1 cellular context compared by ENCODE assay signal in the genomic region with DNA sequence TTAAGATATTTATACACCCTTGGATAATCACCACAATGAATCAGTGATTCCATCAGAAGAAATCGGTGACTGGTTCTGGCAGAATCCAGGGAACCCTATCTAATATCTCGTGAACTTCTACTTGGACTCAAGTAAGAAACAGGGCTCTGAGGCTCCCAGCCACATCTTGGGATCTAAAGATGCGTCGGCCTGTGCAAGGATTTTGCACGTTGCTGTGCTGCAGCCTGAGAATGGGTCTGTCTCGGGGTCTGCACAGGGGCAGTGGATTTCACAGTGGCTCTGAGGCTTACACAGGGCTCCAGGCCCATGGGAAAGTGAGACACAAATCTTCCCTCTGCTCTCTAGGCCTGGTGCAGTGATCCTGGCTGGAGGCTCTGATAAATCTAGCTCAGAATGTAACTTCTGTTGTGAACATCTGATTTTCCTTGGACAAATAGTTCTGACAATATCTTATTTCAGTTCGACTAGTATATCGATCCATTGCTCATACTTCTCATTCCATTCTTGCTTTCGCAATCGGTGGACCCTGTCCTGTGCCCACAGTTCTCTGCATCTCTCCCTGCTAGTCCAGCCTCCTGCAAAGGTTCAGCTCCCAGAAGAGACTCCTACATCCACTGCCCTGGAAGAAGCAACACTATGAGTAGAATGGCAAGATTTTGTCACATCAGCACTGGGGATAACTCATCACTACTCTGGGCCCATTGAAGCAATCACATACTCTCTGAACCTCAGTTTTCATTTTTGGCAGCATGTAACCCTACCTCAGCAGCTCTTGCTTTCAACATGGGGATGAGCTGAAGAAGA.
TF ChIP-seq lines count a peak whose summit lies in the region.

No MANE protein-coding gene starts in this region.

TF ChIP-seq in HepG2, 621 proteins besides CTCF, POLR2A, EP300 and RAD21 (continued from another document and continues in another):
- peak; percentile 26; the same call in 1 of the 2 replicates for TF ChIP-seq SOX13 (IDR thresholded peaks at IDR 0.05)
- TF ChIP-seq SOX13 (CRISPR knock-in tag; conservative IDR thresholded peaks at IDR 0.05 in 1 of 2, IDR thresholded peaks at IDR 0.05 in 1 of 2), result peak in 1 of 2 experiments; percentile 77; a peak in 2 of 4 replicates
- TF ChIP-seq IKZF4 (CRISPR knock-in tag; IDR thresholded peaks at IDR 0.05; ENCODE audit: borderline replicate concordance, low read depth, not compliant biosample characterization), result no peak
- TF ChIP-seq ZKSCAN8 (CRISPR knock-in tag; IDR thresholded peaks at IDR 0.05; ENCODE audit: borderline replicate concordance), result no peak
- TF ChIP-seq PCBP2 (optimal IDR thresholded peaks at IDR 0.05; ENCODE audit: low read depth, low read length, poor library complexity, severe bottlenecking), result no peak
- no peak for TF ChIP-seq ARHGAP35 (CRISPR knock-in tag; IDR thresholded peaks at IDR 0.05; ENCODE audit: borderline replicate concordance)
- TF ChIP-seq KDM6A (CRISPR knock-in tag; IDR thresholded peaks at IDR 0.05; ENCODE audit: low read depth), result peak; percentile 63
- TF ChIP-seq ZNF3 (CRISPR knock-in tag; IDR thresholded peaks at IDR 0.05), result no peak
- TF ChIP-seq TARDBP (CRISPR knock-in tag; IDR thresholded peaks at IDR 0.05), result peak; percentile 94; the same call in 1 of the 2 replicates
- no peak for TF ChIP-seq ZNF713 (CRISPR knock-in tag; IDR thresholded peaks at IDR 0.05)
- TF ChIP-seq, protein P1, sequence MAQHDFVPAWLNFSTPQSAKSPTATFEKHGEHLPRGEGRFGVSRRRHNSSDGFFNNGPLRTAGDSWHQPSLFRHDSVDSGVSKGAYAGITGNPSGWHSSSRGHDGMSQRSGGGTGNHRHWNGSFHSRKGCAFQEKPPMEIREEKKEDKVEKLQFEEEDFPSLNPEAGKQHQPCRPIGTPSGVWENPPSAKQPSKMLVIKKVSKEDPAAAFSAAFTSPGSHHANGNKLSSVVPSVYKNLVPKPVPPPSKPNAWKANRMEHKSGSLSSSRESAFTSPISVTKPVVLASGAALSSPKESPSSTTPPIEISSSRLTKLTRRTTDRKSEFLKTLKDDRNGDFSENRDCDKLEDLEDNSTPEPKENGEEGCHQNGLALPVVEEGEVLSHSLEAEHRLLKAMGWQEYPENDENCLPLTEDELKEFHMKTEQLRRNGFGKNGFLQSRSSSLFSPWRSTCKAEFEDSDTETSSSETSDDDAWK (CRISPR knock-in tag; IDR thresholded peaks at IDR 0.05), result no peak
- no peak for TF ChIP-seq ADNP (CRISPR knock-in tag; IDR thresholded peaks at IDR 0.05)
- TF ChIP-seq CCAR2 (optimal IDR thresholded peaks at IDR 0.05; ENCODE audit: low read depth, low read length), result no peak
- TF ChIP-seq, protein P2, sequence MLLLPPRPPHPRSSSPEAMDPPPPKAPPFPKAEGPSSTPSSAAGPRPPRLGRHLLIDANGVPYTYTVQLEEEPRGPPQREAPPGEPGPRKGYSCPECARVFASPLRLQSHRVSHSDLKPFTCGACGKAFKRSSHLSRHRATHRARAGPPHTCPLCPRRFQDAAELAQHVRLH (CRISPR knock-in tag; IDR thresholded peaks at IDR 0.05; ENCODE audit: borderline replicate concordance, low read depth), result no peak
- TF ChIP-seq, protein P3, sequence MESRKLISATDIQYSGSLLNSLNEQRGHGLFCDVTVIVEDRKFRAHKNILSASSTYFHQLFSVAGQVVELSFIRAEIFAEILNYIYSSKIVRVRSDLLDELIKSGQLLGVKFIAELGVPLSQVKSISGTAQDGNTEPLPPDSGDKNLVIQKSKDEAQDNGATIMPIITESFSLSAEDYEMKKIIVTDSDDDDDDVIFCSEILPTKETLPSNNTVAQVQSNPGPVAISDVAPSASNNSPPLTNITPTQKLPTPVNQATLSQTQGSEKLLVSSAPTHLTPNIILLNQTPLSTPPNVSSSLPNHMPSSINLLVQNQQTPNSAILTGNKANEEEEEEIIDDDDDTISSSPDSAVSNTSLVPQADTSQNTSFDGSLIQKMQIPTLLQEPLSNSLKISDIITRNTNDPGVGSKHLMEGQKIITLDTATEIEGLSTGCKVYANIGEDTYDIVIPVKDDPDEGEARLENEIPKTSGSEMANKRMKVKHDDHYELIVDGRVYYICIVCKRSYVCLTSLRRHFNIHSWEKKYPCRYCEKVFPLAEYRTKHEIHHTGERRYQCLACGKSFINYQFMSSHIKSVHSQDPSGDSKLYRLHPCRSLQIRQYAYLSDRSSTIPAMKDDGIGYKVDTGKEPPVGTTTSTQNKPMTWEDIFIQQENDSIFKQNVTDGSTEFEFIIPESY (CRISPR knock-in tag; IDR thresholded peaks at IDR 0.05), result no peak
- TF ChIP-seq IRX3 (CRISPR knock-in tag; IDR thresholded peaks at IDR 0.05; ENCODE audit: borderline replicate concordance, low read depth), result no peak
- 0 out of 2 replicates have a peak, but pooled peaks have one; percentile 47 for TF ChIP-seq MIER2 (CRISPR knock-in tag; IDR thresholded peaks at IDR 0.05)
- TF ChIP-seq, protein P4, sequence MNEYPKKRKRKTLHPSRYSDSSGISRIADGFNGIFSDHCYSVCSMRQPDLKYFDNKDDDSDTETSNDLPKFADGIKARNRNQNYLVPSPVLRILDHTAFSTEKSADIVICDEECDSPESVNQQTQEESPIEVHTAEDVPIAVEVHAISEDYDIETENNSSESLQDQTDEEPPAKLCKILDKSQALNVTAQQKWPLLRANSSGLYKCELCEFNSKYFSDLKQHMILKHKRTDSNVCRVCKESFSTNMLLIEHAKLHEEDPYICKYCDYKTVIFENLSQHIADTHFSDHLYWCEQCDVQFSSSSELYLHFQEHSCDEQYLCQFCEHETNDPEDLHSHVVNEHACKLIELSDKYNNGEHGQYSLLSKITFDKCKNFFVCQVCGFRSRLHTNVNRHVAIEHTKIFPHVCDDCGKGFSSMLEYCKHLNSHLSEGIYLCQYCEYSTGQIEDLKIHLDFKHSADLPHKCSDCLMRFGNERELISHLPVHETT (CRISPR knock-in tag; conservative IDR thresholded peaks at IDR 0.05), result no peak
- TF ChIP-seq MAFF (IDR thresholded peaks at IDR 0.05; ENCODE audit: low read depth, low read length), result peak; percentile 76
- TF ChIP-seq, protein P5, sequence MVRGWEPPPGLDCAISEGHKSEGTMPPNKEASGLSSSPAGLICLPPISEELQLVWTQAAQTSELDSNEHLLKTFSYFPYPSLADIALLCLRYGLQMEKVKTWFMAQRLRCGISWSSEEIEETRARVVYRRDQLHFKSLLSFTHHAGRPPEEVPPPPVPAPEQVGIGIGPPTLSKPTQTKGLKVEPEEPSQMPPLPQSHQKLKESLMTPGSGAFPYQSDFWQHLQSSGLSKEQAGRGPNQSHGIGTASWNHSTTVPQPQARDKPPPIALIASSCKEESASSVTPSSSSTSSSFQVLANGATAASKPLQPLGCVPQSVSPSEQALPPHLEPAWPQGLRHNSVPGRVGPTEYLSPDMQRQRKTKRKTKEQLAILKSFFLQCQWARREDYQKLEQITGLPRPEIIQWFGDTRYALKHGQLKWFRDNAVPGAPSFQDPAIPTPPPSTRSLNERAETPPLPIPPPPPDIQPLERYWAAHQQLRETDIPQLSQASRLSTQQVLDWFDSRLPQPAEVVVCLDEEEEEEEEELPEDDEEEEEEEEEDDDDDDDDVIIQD (CRISPR knock-in tag; IDR thresholded peaks at IDR 0.05; ENCODE audit: low read depth), result no peak
- TF ChIP-seq ZNF230 (CRISPR knock-in tag; IDR thresholded peaks at IDR 0.05), result no peak
- 0 out of 2 replicates have a peak, but pooled peaks have one; percentile 65 for TF ChIP-seq GFI1 (CRISPR knock-in tag; IDR thresholded peaks at IDR 0.05; ENCODE audit: borderline replicate concordance)
- TF ChIP-seq CBFB (CRISPR knock-in tag; IDR thresholded peaks at IDR 0.05), result peak; percentile 37; the same call in 1 of the 2 replicates
- TF ChIP-seq LCORL (IDR thresholded peaks at IDR 0.05), result no peak
- peak; percentile 83; the same call in 1 of the 2 replicates for TF ChIP-seq LCORL (CRISPR knock-in tag; IDR thresholded peaks at IDR 0.05)
- TF ChIP-seq, protein P6, sequence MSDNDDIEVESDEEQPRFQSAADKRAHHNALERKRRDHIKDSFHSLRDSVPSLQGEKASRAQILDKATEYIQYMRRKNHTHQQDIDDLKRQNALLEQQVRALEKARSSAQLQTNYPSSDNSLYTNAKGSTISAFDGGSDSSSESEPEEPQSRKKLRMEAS (IDR thresholded peaks at IDR 0.05), result no peak; the same call in 1 of the 2 replicates
- TF ChIP-seq CBX5 (CRISPR knock-in tag; IDR thresholded peaks at IDR 0.05; ENCODE audit: borderline replicate concordance), result no peak
- 0 out of 2 replicates have a peak, but pooled peaks have one; percentile 43 for TF ChIP-seq SPEN (CRISPR knock-in tag; IDR thresholded peaks at IDR 0.05; ENCODE audit: low read depth)
- TF ChIP-seq SNAI1 (CRISPR knock-in tag; IDR thresholded peaks at IDR 0.05; ENCODE audit: borderline replicate concordance), result no peak
- 0 out of 2 replicates have a peak, but pooled peaks have one; percentile 56 for TF ChIP-seq KDM1A (CRISPR knock-in tag; IDR thresholded peaks at IDR 0.05)
- TF ChIP-seq, protein P7, sequence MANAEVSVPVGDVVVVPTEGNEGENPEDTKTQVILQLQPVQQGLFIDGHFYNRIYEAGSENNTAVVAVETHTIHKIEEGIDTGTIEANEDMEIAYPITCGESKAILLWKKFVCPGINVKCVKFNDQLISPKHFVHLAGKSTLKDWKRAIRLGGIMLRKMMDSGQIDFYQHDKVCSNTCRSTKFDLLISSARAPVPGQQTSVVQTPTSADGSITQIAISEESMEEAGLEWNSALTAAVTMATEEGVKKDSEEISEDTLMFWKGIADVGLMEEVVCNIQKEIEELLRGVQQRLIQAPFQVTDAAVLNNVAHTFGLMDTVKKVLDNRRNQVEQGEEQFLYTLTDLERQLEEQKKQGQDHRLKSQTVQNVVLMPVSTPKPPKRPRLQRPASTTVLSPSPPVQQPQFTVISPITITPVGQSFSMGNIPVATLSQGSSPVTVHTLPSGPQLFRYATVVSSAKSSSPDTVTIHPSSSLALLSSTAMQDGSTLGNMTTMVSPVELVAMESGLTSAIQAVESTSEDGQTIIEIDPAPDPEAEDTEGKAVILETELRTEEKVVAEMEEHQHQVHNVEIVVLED (CRISPR knock-in tag; IDR thresholded peaks at IDR 0.05; ENCODE audit: borderline replicate concordance), result peak; percentile 40; the same call in 1 of the 2 replicates
- TF ChIP-seq, protein P8, sequence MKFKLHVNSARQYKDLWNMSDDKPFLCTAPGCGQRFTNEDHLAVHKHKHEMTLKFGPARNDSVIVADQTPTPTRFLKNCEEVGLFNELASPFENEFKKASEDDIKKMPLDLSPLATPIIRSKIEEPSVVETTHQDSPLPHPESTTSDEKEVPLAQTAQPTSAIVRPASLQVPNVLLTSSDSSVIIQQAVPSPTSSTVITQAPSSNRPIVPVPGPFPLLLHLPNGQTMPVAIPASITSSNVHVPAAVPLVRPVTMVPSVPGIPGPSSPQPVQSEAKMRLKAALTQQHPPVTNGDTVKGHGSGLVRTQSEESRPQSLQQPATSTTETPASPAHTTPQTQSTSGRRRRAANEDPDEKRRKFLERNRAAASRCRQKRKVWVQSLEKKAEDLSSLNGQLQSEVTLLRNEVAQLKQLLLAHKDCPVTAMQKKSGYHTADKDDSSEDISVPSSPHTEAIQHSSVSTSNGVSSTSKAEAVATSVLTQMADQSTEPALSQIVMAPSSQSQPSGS (CRISPR knock-in tag; IDR thresholded peaks at IDR 0.05), result peak; percentile 74
- peak; percentile 23; the same call in 1 of the 2 replicates for TF ChIP-seq MTA1 (CRISPR knock-in tag; IDR thresholded peaks at IDR 0.05; ENCODE audit: borderline replicate concordance)
- peak; percentile 41; the same call in 1 of the 2 replicates for TF ChIP-seq PITX1 (CRISPR knock-in tag; IDR thresholded peaks at IDR 0.05)
- TF ChIP-seq ZNF547 (CRISPR knock-in tag; IDR thresholded peaks at IDR 0.05), result 0 out of 2 replicates have a peak, but pooled peaks have one; percentile 32
- TF ChIP-seq PAX8 (CRISPR knock-in tag; IDR thresholded peaks at IDR 0.05; ENCODE audit: borderline replicate concordance), result no peak
- no peak for TF ChIP-seq ZNF605 (CRISPR knock-in tag; IDR thresholded peaks at IDR 0.05)
- no peak for TF ChIP-seq SMARCC2 (IDR thresholded peaks at IDR 0.05)
- no peak for TF ChIP-seq WIZ (CRISPR knock-in tag; IDR thresholded peaks at IDR 0.05)
- TF ChIP-seq GPN1 (CRISPR knock-in tag; IDR thresholded peaks at IDR 0.05; ENCODE audit: borderline replicate concordance), result no peak
- TF ChIP-seq, protein P9, sequence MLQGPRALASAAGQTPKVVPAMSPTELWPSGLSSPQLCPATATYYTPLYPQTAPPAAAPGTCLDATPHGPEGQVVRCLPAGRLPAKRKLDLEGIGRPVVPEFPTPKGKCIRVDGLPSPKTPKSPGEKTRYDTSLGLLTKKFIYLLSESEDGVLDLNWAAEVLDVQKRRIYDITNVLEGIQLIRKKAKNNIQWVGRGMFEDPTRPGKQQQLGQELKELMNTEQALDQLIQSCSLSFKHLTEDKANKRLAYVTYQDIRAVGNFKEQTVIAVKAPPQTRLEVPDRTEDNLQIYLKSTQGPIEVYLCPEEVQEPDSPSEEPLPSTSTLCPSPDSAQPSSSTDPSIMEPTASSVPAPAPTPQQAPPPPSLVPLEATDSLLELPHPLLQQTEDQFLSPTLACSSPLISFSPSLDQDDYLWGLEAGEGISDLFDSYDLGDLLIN (CRISPR knock-in tag; IDR thresholded peaks at IDR 0.05; ENCODE audit: borderline replicate concordance), result no peak
- TF ChIP-seq CAMTA2 (CRISPR knock-in tag; IDR thresholded peaks at IDR 0.05; ENCODE audit: borderline replicate concordance), result no peak
- peak; percentile 93 for TF ChIP-seq HDAC2 (CRISPR knock-in tag; IDR thresholded peaks at IDR 0.05)
- TF ChIP-seq SALL2 (CRISPR knock-in tag; IDR thresholded peaks at IDR 0.05), result 0 out of 2 replicates have a peak, but pooled peaks have one; percentile 41
- no peak for TF ChIP-seq CREB1 (IDR thresholded peaks at IDR 0.05)
- TF ChIP-seq CREB1 (CRISPR knock-in tag; IDR thresholded peaks at IDR 0.05), result peak; percentile 40; the same call in 1 of the 2 replicates
- no peak for TF ChIP-seq NR2F6 (IDR thresholded peaks at IDR 0.05)
- TF ChIP-seq NR2F6 (CRISPR knock-in tag; IDR thresholded peaks at IDR 0.05), result peak; percentile 58; the same call in 1 of the 2 replicates
- peak; percentile 62; the same call in 1 of the 2 replicates for TF ChIP-seq POGZ (CRISPR knock-in tag; IDR thresholded peaks at IDR 0.05)
- TF ChIP-seq ZNF383 (CRISPR knock-in tag; IDR thresholded peaks at IDR 0.05; ENCODE audit: borderline replicate concordance), result no peak
- TF ChIP-seq NR2C2 (CRISPR knock-in tag; IDR thresholded peaks at IDR 0.05; ENCODE audit: borderline replicate concordance), result 0 out of 2 replicates have a peak, but pooled peaks have one; percentile 18
- peak; percentile 49; the same call in 1 of the 2 replicates for TF ChIP-seq ZNF614 (CRISPR knock-in tag; IDR thresholded peaks at IDR 0.05; ENCODE audit: borderline replicate concordance)
- TF ChIP-seq ZSCAN9 (CRISPR knock-in tag; IDR thresholded peaks at IDR 0.05; ENCODE audit: borderline replicate concordance), result peak; percentile 44; the same call in 1 of the 2 replicates
- TF ChIP-seq MTF2 (CRISPR knock-in tag; IDR thresholded peaks at IDR 0.05; ENCODE audit: borderline replicate concordance), result no peak
- TF ChIP-seq ZNF629 (CRISPR knock-in tag; conservative IDR thresholded peaks at IDR 0.05), result 0 out of 2 replicates have a peak, but pooled peaks have one; percentile 37
- no peak for TF ChIP-seq ZNF468 (CRISPR knock-in tag; IDR thresholded peaks at IDR 0.05)
- TF ChIP-seq ZNF329 (CRISPR knock-in tag; IDR thresholded peaks at IDR 0.05; ENCODE audit: low read depth), result no peak
